12 cellular contexts compared by ENCODE assay signal in the genomic region with DNA sequence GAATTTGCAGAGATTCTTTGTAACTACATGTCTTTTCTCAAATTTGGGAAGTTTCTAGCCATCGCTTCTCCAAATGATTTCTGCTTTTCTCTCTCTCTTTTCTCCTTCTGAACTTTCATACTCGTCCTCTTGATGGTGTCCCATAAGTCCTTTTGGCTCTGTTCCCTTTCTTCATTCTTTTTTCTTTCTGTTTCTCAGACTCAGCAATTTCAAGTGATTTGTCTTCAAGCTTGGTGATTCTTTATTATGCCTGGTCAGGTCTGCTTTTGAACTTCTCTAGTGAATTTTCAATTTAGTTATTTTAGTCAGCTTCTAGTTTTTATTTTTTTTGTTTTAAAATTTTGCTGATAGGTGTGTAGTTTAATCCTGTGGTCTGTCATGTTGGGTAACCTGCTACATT. TPM values are rescaled to one million over a fixed set of nuclear protein-coding genes. Genes with fewer than 3 reads are reported as not detected.
A peak's percentile ranks its signal among the peaks of the same experiment; 100 is the strongest.
DNase-seq lines count a peak whose midpoint lies in the region; ATAC-seq and TF ChIP-seq lines count a peak whose summit lies in the region.
"Had no signal": no experiment of that assay in that cellular context is flagged by ENCODE, and none has a peak within 500 bp of the region (broad histone marks: within the 10 kb centered on the region; RNA-seq: fewer than 3 reads in every experiment).

No MANE protein-coding gene starts in this region.

- H3K36me3 ChIP-seq in PC-9 (ENCODE audit: low read depth) (no peaks in the 10 kb centered on the region), hepatocyte (replicated peaks; ENCODE audit: insufficient read depth, low read depth) (no peaks in the 10 kb centered on the region), upper lobe of right lung (no peaks in the 10 kb centered on the region), right atrium auricular region (no peaks in the 10 kb centered on the region)
- H3K36me3 ChIP-seq: BLaER1 treated with 17β-estradiol and CSF1 and Interleukin-3, amounts not matched to agents 10 nM and 100 nM had no signal

- H3K4me2 ChIP-seq in PC-9 = 0 out of 2 replicates have a peak overlapping the region, but pooled peaks have one; percentile 13
- peak overlapping the region; percentile 5 for H3K4me2 ChIP-seq in hepatocyte
- H3K4me2 ChIP-seq: BLaER1 treated with 17β-estradiol and CSF1 and Interleukin-3, amounts not matched to agents 10 nM and 100 nM had no signal

- H3K9me3 ChIP-seq in PC-9 (ENCODE audit: insufficient read depth, low read depth) (no peaks in the 10 kb centered on the region), hepatocyte (ENCODE audit: low read depth) (no peaks in the 10 kb centered on the region), upper lobe of right lung (no peaks in the 10 kb centered on the region), right atrium auricular region (peaks cover 0 to 9% of the 10 kb centered on the region in 2 donors)

- H3K27ac ChIP-seq in PC-9 = no peak overlapping the region
- H3K27ac ChIP-seq in hepatocyte = no peak overlapping the region
- H3K27ac ChIP-seq in upper lobe of right lung = no peak overlapping the region
- no peak overlapping the region for H3K27ac ChIP-seq in right atrium auricular region
- H3K27ac ChIP-seq: BLaER1 treated with 17β-estradiol and CSF1 and Interleukin-3, amounts not matched to agents 10 nM and 100 nM had no signal

- POLR2A ChIA-PET in PC-9 (lab: Charles Lee; ENCODE audit: unreplicated experiment) = no interaction called here

- intact Hi-C loops in Calu3 (cut with micrococcal nuclease; ENCODE audit: unreplicated experiment) = no loop called here
- intact Hi-C loops in PC-9 (cut with micrococcal nuclease; ENCODE audit: unreplicated experiment) = loop anchor here (2.0 kb wide), 1 partner anchor 21 kb away; no protein-coding TSS in a partner anchor
- intact Hi-C loops in upper lobe of right lung (cut with DNase I) = no loop called here

- no peak for TF ChIP-seq CTCF in Calu3 (IDR thresholded peaks at IDR 0.05; ENCODE audit: unreplicated experiment)
- TF ChIP-seq CTCF in PC-9 (conservative IDR thresholded peaks at IDR 0.05) = no peak
- no peak for TF ChIP-seq CTCF in hepatocyte (IDR thresholded peaks at IDR 0.05; ENCODE audit: poor library complexity)
- no peak for TF ChIP-seq CTCF in upper lobe of right lung (IDR thresholded peaks at IDR 0.05)
- no peak for TF ChIP-seq CTCF in right atrium auricular region (IDR thresholded peaks at IDR 0.05)

- H3K4me3 Mint-ChIP-seq in Calu3 (ENCODE audit: low read depth, unreplicated experiment) = no peak overlapping the region
- H3K4me3 Mint-ChIP-seq: B cell; CD8-positive, alpha-beta T cell; H9 had no signal

- CTCF ChIA-PET in Calu3 (lab: Charles Lee) (no interaction called here), PC-9 (lab: Charles Lee) (no interaction called here)

- H3F3A ChIP-seq in PC-9 (ENCODE audit: insufficient read depth, low read depth) = no peaks in the 10 kb centered on the region

- H3K4me1 ChIP-seq in PC-9 (replicated peaks; ENCODE audit: insufficient read depth) (0 out of 2 replicates have a peak, but pooled peaks cover 4% of the 10 kb centered on the region), hepatocyte (ENCODE audit: insufficient read depth) (peaks cover 6% of the 10 kb centered on the region), upper lobe of right lung (no peaks in the 10 kb centered on the region), right atrium auricular region (no peaks in the 10 kb centered on the region)
- H3K4me1 ChIP-seq: BLaER1 treated with 17β-estradiol and CSF1 and Interleukin-3, amounts not matched to agents 10 nM and 100 nM had no signal

- H3K27me3 ChIP-seq in PC-9 (ENCODE audit: insufficient read depth, low read depth) = no peaks in the 10 kb centered on the region
- H3K27me3 ChIP-seq in hepatocyte = no peaks in the 10 kb centered on the region
- H3K27me3 ChIP-seq in upper lobe of right lung = no peaks in the 10 kb centered on the region
- H3K27me3 ChIP-seq in right atrium auricular region = no peaks in the 10 kb centered on the region
- H3K27me3 ChIP-seq: BLaER1 treated with 17β-estradiol and CSF1 and Interleukin-3, amounts not matched to agents 10 nM and 100 nM had no signal

- H3K79me2 ChIP-seq in PC-9 (ENCODE audit: low read depth) (no peaks in the 10 kb centered on the region), hepatocyte (no peaks in the 10 kb centered on the region)

- H3K36me3 Mint-ChIP-seq in Calu3 (ENCODE audit: insufficient read depth, unreplicated experiment) = no peaks in the 10 kb centered on the region
- H3K36me3 Mint-ChIP-seq: CD8-positive, alpha-beta T cell had no signal

- DNase-seq in Calu3 (no peak), PC-9 (no peak), hepatocyte (ENCODE audit: low spot score) (no peak), upper lobe of right lung (no peak), right atrium auricular region (ENCODE audit: low spot score) (no peak)
- DNase-seq: CD8-positive, alpha-beta T cell; GDM1; H9 had no signal

- WGBS in hepatocyte (ENCODE audit: low lambda C conversion rate, missing lambda C conversion rate) = 78% methylated on average over 2 of the region's 2 CpGs

- peaks cover 30% of the 10 kb centered on the region for H3K4me1 Mint-ChIP-seq in Calu3 (ENCODE audit: low read depth, unreplicated experiment)
- H3K4me1 Mint-ChIP-seq: B cell had no signal

- BruUV-seq in Calu3 (replicated peaks; lab: Mats Ljungman, UMichigan) (no TSS peak), PC-9 (replicated peaks; lab: Mats Ljungman, UMichigan) (no TSS peak)

- H3K4me3 ChIP-seq in PC-9 (no peak overlapping the region), hepatocyte (no peak overlapping the region), upper lobe of right lung (peak overlapping the region; percentile 18), right atrium auricular region (no peak overlapping the region)
- H3K4me3 ChIP-seq: BLaER1 treated with 17β-estradiol and CSF1 and Interleukin-3, amounts not matched to agents 10 nM and 100 nM had no signal

- H3K27ac Mint-ChIP-seq in Calu3 (ENCODE audit: unreplicated experiment) = peak overlapping the region; percentile 28
- H3K27ac Mint-ChIP-seq: B cell; CD8-positive, alpha-beta T cell; H9 had no signal

- no peaks in the 10 kb centered on the region for H3K27me3 Mint-ChIP-seq in Calu3 (ENCODE audit: unreplicated experiment)

- H2AFZ ChIP-seq in PC-9 (no peak overlapping the region), hepatocyte (no peak overlapping the region)

- H3K9me2 ChIP-seq in PC-9 (ENCODE audit: insufficient read depth) (no peaks in the 10 kb centered on the region), hepatocyte (replicated peaks; ENCODE audit: insufficient read depth) (no peaks in the 10 kb centered on the region)

- no peaks in the 10 kb centered on the region for H3K9me3 Mint-ChIP-seq in Calu3 (ENCODE audit: low read depth, unreplicated experiment)

- ATAC-seq in upper lobe of right lung (no peak), GM18909 (IDR thresholded peaks at IDR 0.05; ENCODE audit: poor library complexity, unreplicated experiment) (no peak), HG02588 (IDR thresholded peaks at IDR 0.05; ENCODE audit: unreplicated experiment) (no peak)
- ATAC-seq: CD8-positive, alpha-beta T cell had no signal

- H4K20me1 ChIP-seq in PC-9 (ENCODE audit: insufficient read depth) (no peaks in the 10 kb centered on the region), hepatocyte (ENCODE audit: insufficient read depth, poor library complexity, severe bottlenecking) (no peaks in the 10 kb centered on the region)
- H4K20me1 ChIP-seq: BLaER1 treated with 17β-estradiol and CSF1 and Interleukin-3, amounts not matched to agents 10 nM and 100 nM had no signal

RNA-seq across cellular contexts. Expression of a gene that starts 57.6 kb away (rescaled TPM):
- 38.8 and 41.5 TPM in 2 replicates for total RNA-seq in Calu3 (2022)
- total RNA-seq in PC-9 (2021) = 28.6 and 50.9 TPM in 2 replicates
- total RNA-seq in hepatocyte = 36.5 and 47.8 TPM in 2 replicates
- polyA plus RNA-seq in hepatocyte = 54.9 and 63.4 TPM in 2 replicates
- total RNA-seq in upper lobe of right lung = 22.8 TPM
- total RNA-seq in right atrium auricular region = 10 to 100 TPM; 12.6 to 20.6 TPM
